Comparison of ENCODE assay signal across 5 cellular contexts in genomic region chr2:210427309-210427708, GRCh38. TPM values are rescaled to one million over a fixed set of nuclear protein-coding genes. Genes with fewer than 3 reads are reported as not detected.
DNase-seq lines count a peak whose midpoint lies in the region; ATAC-seq and TF ChIP-seq lines count a peak whose summit lies in the region.
"Not testable (repeated sequence)": the region's sequence is repeated elsewhere in the genome, so short reads cannot be mapped to it uniquely, and the experiment has no call there.

No MANE protein-coding gene starts in this region.

- H2BK120ac ChIP-seq in mesendoderm (ENCODE audit: low read depth, low read length): not testable (repeated sequence)

- not testable (repeated sequence) for H3K79me1 ChIP-seq in mesendoderm (ENCODE audit: low read length)

- not testable (repeated sequence) for H2BK5ac ChIP-seq in mesendoderm (ENCODE audit: low read length)

- RAD21 ChIA-PET in HCT116 (lab: Charles Lee; ENCODE audit: low non-redundant PET in 1 of 2, low total read pairs in 2 of 2, uncharacterized antibody in 2 of 2, unreplicated experiment in 2 of 2): not testable (repeated sequence)

- CTCF ChIA-PET in HCT116 (lab: Charles Lee): not testable (repeated sequence)

- H3K9me3 Mint-ChIP-seq in endodermal cell: peaks cover 74% of the 10 kb centered on the region

- not testable (repeated sequence) for H3K27ac Mint-ChIP-seq in endodermal cell

- TF ChIP-seq POLR2A in HCT116 (IDR thresholded peaks at IDR 0.05; ENCODE audit: borderline replicate concordance, extremely low read depth, insufficient read depth, insufficient read length): not testable (repeated sequence)

- H2AK5ac ChIP-seq in mesendoderm (ENCODE audit: low read length): not testable (repeated sequence)

- not testable (repeated sequence) for H3K27ac ChIP-seq in HCT116 (ENCODE audit: low read depth, low read length); endodermal cell (ENCODE audit: low read depth, low read length); mesendoderm (ENCODE audit: low read depth, low read length)

- H3K18ac ChIP-seq in mesendoderm (ENCODE audit: low read length): not testable (repeated sequence)

- H3K79me2 ChIP-seq in HCT116 (ENCODE audit: insufficient read depth, low read length); mesendoderm (ENCODE audit: control insufficient read depth, insufficient read depth, low read length): not testable (repeated sequence)

- H2BK15ac ChIP-seq in mesendoderm (replicated peaks; ENCODE audit: low read depth): not testable (repeated sequence)

- not testable (repeated sequence) for H3K36me3 ChIP-seq in HCT116 (ENCODE audit: control insufficient read depth in 1 of 2, insufficient read depth in 2 of 2, low read length in 2 of 2); mesendoderm (ENCODE audit: control insufficient read depth, insufficient read depth, low read length)
- peaks cover 42% of the 10 kb centered on the region for H3K36me3 ChIP-seq in endodermal cell (ENCODE audit: control insufficient read depth, insufficient read depth, low read length)

- POLR2A ChIA-PET in HCT116 (lab: Charles Lee): not testable (repeated sequence)

- H3K4me2 ChIP-seq in HCT116 (ENCODE audit: low read length); mesendoderm (ENCODE audit: low read length): not testable (repeated sequence)

- H3K4ac ChIP-seq in mesendoderm (ENCODE audit: low read depth, low read length): not testable (repeated sequence)

- not testable (repeated sequence) for H3K9me2 ChIP-seq in HCT116 (ENCODE audit: insufficient read depth)

- H4K5ac ChIP-seq in mesendoderm (ENCODE audit: low read length): not testable (repeated sequence)

- DNase-seq in ELF-1 (ENCODE audit: low read depth, low spot score) (peak; percentile 14), NCI-H748 (lab: John Stamatoyannopoulos, UW; ENCODE audit: unreplicated experiment) (peak; percentile 4), endodermal cell (peak; percentile 51), mesendoderm (peak; percentile 14)
- not testable (repeated sequence) for DNase-seq in HCT116 (ENCODE audit: low read depth, low spot score)

- not testable (repeated sequence) for H3K27me3 Mint-ChIP-seq in endodermal cell (ENCODE audit: insufficient read depth)

- H4K8ac ChIP-seq in mesendoderm (ENCODE audit: low read depth, low read length): not testable (repeated sequence)

- not testable (repeated sequence) for H3K23ac ChIP-seq in mesendoderm (ENCODE audit: low read length)

- not testable (repeated sequence) for H3K4me1 Mint-ChIP-seq in endodermal cell

- BruUV-seq in HCT116 (replicated peaks; lab: Mats Ljungman, UMichigan): not testable (repeated sequence)

- H3K4me3 Mint-ChIP-seq in endodermal cell: not testable (repeated sequence)

- TF ChIP-seq RAD21 in HCT116 (IDR thresholded peaks at IDR 0.05; ENCODE audit: low read depth): not testable (repeated sequence)

- H3K4me1 ChIP-seq in HCT116 (ENCODE audit: control insufficient read depth in 1 of 2, insufficient read depth in 2 of 2, low read length in 2 of 2); endodermal cell (ENCODE audit: control insufficient read depth, insufficient read depth, low read length); mesendoderm (ENCODE audit: control insufficient read depth, low read depth, low read length): not testable (repeated sequence)

- H3K4me3 ChIP-seq in HCT116 (replicated peaks in 1 of 2; ENCODE audit: low read depth in 1 of 2, low read length in 2 of 2); mesendoderm (ENCODE audit: low read length): not testable (repeated sequence)
- H3K4me3 ChIP-seq in endodermal cell (ENCODE audit: low read length): peak overlapping the region; percentile 23

- H3K27me3 ChIP-seq in HCT116 (ENCODE audit: insufficient read depth, low read length); endodermal cell (ENCODE audit: control insufficient read depth, insufficient read depth, low read length, poor library complexity, severe bottlenecking); mesendoderm (ENCODE audit: insufficient read depth, low read length, poor library complexity): not testable (repeated sequence)

- H2AFZ ChIP-seq in HCT116 (ENCODE audit: low read depth, low read length, poor library complexity, severe bottlenecking): not testable (repeated sequence)

- intact Hi-C loops in HCT116 (cut with micrococcal nuclease): not testable (repeated sequence)

- not testable (repeated sequence) for ATAC-seq in HCT116

- 89 to 93% methylated on average over 4 to 6 of the region's 6 CpGs for WGBS in endodermal cell (ENCODE audit: insufficient coverage in 1 of 2, insufficient read length in 1 of 2), 2 experiments
- WGBS in mesendoderm (ENCODE audit: extremely low coverage, insufficient coverage, low lambda C conversion rate): no CpG with 5 or more reads among the region's 6 CpGs

- H3K9ac ChIP-seq in HCT116 (ENCODE audit: low read length); endodermal cell (ENCODE audit: extremely low read depth, low read length, poor library complexity, severe bottlenecking); mesendoderm (ENCODE audit: low read length): not testable (repeated sequence)

- H3K56ac ChIP-seq in mesendoderm (ENCODE audit: low read length): not testable (repeated sequence)

- peaks cover 71% of the 10 kb centered on the region for H3K36me3 Mint-ChIP-seq in endodermal cell (ENCODE audit: low read depth)

- H3K9me3 ChIP-seq in HCT116 (ENCODE audit: control insufficient read depth in 1 of 2, insufficient read depth in 1 of 2, low read depth in 1 of 2, low read length in 2 of 2): not testable (repeated sequence)
- peaks cover 91% of the 10 kb centered on the region for H3K9me3 ChIP-seq in endodermal cell (ENCODE audit: control insufficient read depth, low read length)

- not testable (repeated sequence) for TF ChIP-seq CTCF in HCT116 (IDR thresholded peaks at IDR 0.05 in 2 of 3, conservative IDR thresholded peaks at IDR 0.05 in 1 of 3; ENCODE audit: borderline replicate concordance in 1 of 3, insufficient read depth in 1 of 3, low read depth in 2 of 3, low read length in 2 of 3); endodermal cell (conservative IDR thresholded peaks at IDR 0.05)

- H4K20me1 ChIP-seq in HCT116 (ENCODE audit: insufficient read depth): not testable (repeated sequence)

TF ChIP-seq in HCT116, 20 proteins besides CTCF, POLR2A, EP300 and RAD21:
- TF ChIP-seq CBX3 (IDR thresholded peaks at IDR 0.05; ENCODE audit: low read depth): 0 out of 2 replicates have a peak, but pooled peaks have one; percentile 42

RNA-seq across cellular contexts. Expression of gene LANCL1, which starts 49.2 kb away (rescaled TPM):
- total RNA-seq in HCT116 (2021; ENCODE audit: unreplicated experiment): 61.5 TPM
- polyA plus RNA-seq in HCT116 (2012): 25.9 and 34.3 TPM in 2 replicates
- total RNA-seq in endodermal cell: 10 to 100 TPM; 68.4 to 88.1 TPM
- polyA plus RNA-seq in endodermal cell (2013, experiment 1 of 2): 49.7 TPM
- polyA plus RNA-seq in endodermal cell (2013, experiment 2 of 2): 51.4 TPM
- 20.9 TPM for polyA plus RNA-seq in mesendoderm (2013, experiment 1 of 2)
- polyA plus RNA-seq in mesendoderm (2013, experiment 2 of 2): 21.0 TPM
